In genomic region chr11:8732276-8732675, GRCh38 we compare ENCODE assay signal across 8 cellular contexts. TPM values are rescaled to one million over a fixed set of nuclear protein-coding genes. Genes with fewer than 3 reads are reported as not detected.
DNase-seq lines count a peak whose midpoint lies in the region; ATAC-seq, FAIRE-seq and TF ChIP-seq lines count a peak whose summit lies in the region.

No MANE protein-coding gene starts in this region.

- ATAC-seq in GM18861 (IDR thresholded peaks at IDR 0.05; ENCODE audit: unreplicated experiment), result peak; percentile 88
- peak; percentile 78 for ATAC-seq in HG02973 (IDR thresholded peaks at IDR 0.05; ENCODE audit: unreplicated experiment)

- no peak for FAIRE-seq in HTR-8/SVneo (lab: Jason Lieb, UNC)

- TF ChIP-seq CTCF in prostate gland (IDR thresholded peaks at IDR 0.05), result no peak

- 55% methylated on average over 3 of the region's 3 CpGs for WGBS in prostate gland

- H3K4me1 ChIP-seq in adipocyte (ENCODE audit: control insufficient read depth, insufficient read depth, low read length) (peaks cover 42% of the 10 kb centered on the region), prostate gland (replicated peaks) (peaks cover 2% of the 10 kb centered on the region)

- peak; percentile 48 for DNase-seq in adipocyte (ENCODE audit: low read depth)
- no peak for DNase-seq in prostate gland (ENCODE audit: low spot score)
- no peak for DNase-seq in NCI-H510A treated with DMSO at 0.1 percent for 48 hours (lab: John Stamatoyannopoulos, UW)
- no peak for DNase-seq in stimulated activated CD4-positive, alpha-beta T cell treated with anti-CD3 and anti-CD28 coated beads, Interleukin-1b, Interleukin-23, amount 100 ng/mL, for 48 hours
- DNase-seq in HTR-8/SVneo (ENCODE audit: insufficient read length, low spot score), result no peak
- no peak for DNase-seq in NCI-H345 treated with DMSO at 0.1 percent for 48 hours (lab: John Stamatoyannopoulos, UW; ENCODE audit: unreplicated experiment)

- H3K4me3 ChIP-seq in adipocyte (ENCODE audit: low read length) (peak overlapping the region; percentile 17), prostate gland (no peak overlapping the region)

- H3K27me3 ChIP-seq in adipocyte (replicated peaks; ENCODE audit: control insufficient read depth, insufficient read depth, low read length), result no peaks in the 10 kb centered on the region
- H3K27me3 ChIP-seq in prostate gland (replicated peaks; ENCODE audit: insufficient read depth), result no peaks in the 10 kb centered on the region

- no peak for TF ChIP-seq POLR2A in prostate gland (IDR thresholded peaks at IDR 0.05)

- peak overlapping the region; percentile 51 to 66 for H3K27ac ChIP-seq in prostate gland

- intact Hi-C loops in prostate gland (cut with DNase I), result no loop called here

- no peaks in the 10 kb centered on the region for H3K9me3 ChIP-seq in adipocyte (ENCODE audit: control insufficient read depth, low read length)
- no peaks in the 10 kb centered on the region for H3K9me3 ChIP-seq in prostate gland

- no peaks in the 10 kb centered on the region for H3K36me3 ChIP-seq in adipocyte (ENCODE audit: control insufficient read depth, insufficient read depth, low read length, severe bottlenecking)
- H3K36me3 ChIP-seq in prostate gland, result no peaks in the 10 kb centered on the region

- H3K9ac ChIP-seq in adipocyte (ENCODE audit: low read length), result peak overlapping the region; percentile 27

RNA-seq across cellular contexts. Expression of gene RPL27A, which starts 49.7 kb away (rescaled TPM):
- 1,000 to 10,000 TPM in 1 of 2 donors, 100 to 1,000 TPM in 1; 693 to 1,360 TPM for total RNA-seq in prostate gland

RNA-seq across cellular contexts. Expression of gene TRIM66, which starts 49.8 kb away (rescaled TPM):
- 10 to 100 TPM in 1 of 2 donors, 1 to 10 TPM in 1; 2.8 to 10.5 TPM for total RNA-seq in prostate gland
